ENCODE assay signal across 17 cellular contexts in genomic region chr3:27859821-27860220, GRCh38.
A peak's percentile ranks its signal among the peaks of the same experiment; 100 is the strongest.
DNase-seq lines count a peak whose midpoint lies in the region; ATAC-seq and TF ChIP-seq lines count a peak whose summit lies in the region.
"Had no signal": no experiment of that assay in that cellular context is flagged by ENCODE, and none has a peak within 500 bp of the region (broad histone marks: within the 10 kb centered on the region; RNA-seq: fewer than 3 reads in every experiment).

No MANE protein-coding gene starts in this region.

- H3K27me3 ChIP-seq in mesenchymal stem cell (ENCODE audit: control insufficient read depth in 1 of 2, insufficient read depth in 1 of 2, low read length in 2 of 2) = no peaks in the 10 kb centered on the region

- no peak for TF ChIP-seq CTCF in LNCaP clone FGC (IDR thresholded peaks at IDR 0.05; ENCODE audit: control insufficient read depth, extremely low read depth, insufficient read depth)

- peaks cover 3% of the 10 kb centered on the region for H3K9me3 Mint-ChIP-seq in activated naive CD8-positive, alpha-beta T cell (ENCODE audit: low read depth)
- H3K9me3 Mint-ChIP-seq in activated naive CD8-positive, alpha-beta T cell treated with anti-CD3 and anti-CD28 coated beads, Interleukin-2, amount 50 U/mL, for 24 hours = no peaks in the 10 kb centered on the region
- H3K9me3 Mint-ChIP-seq in activated T-helper 2 cell treated with anti-CD3 and anti-CD28 coated beads, Interferon-gamma antibody, Interleukin-2, Interleukin-4, amounts not matched to agents 10 μg/mL and 5 μg/mL and 100 μg/mL, durations not matched to agents 14 hours and 24 hours and 36 hours = peaks cover 33% of the 10 kb centered on the region
- H3K9me3 Mint-ChIP-seq in stimulated activated memory B cell treated with anti-CD40 and anti-IgM and Interleukin-4, amounts not matched to agents 10 μg/mL and 1 μg/mL and 100 μg/mL, for 72 hours = peaks cover 8% of the 10 kb centered on the region

- H3K27me3 Mint-ChIP-seq in activated naive CD8-positive, alpha-beta T cell = no peaks in the 10 kb centered on the region
- no peaks in the 10 kb centered on the region for H3K27me3 Mint-ChIP-seq in activated naive CD8-positive, alpha-beta T cell treated with anti-CD3 and anti-CD28 coated beads, Interleukin-2, amount 50 U/mL, for 24 hours
- H3K27me3 Mint-ChIP-seq in activated T-helper 2 cell treated with anti-CD3 and anti-CD28 coated beads, Interferon-gamma antibody, Interleukin-2, Interleukin-4, amounts not matched to agents 10 μg/mL and 5 μg/mL and 100 μg/mL, durations not matched to agents 14 hours and 24 hours and 36 hours (ENCODE audit: low read depth) = no peaks in the 10 kb centered on the region
- H3K27me3 Mint-ChIP-seq in stimulated activated memory B cell treated with anti-CD40 and anti-IgM and Interleukin-4, amounts not matched to agents 10 μg/mL and 1 μg/mL and 100 μg/mL, for 72 hours = no peaks in the 10 kb centered on the region

- H2AFZ ChIP-seq in mesenchymal stem cell (ENCODE audit: low read depth, low read length) = no peak overlapping the region
- H2AFZ ChIP-seq: GM23248 had no signal

- H3K9me3 ChIP-seq in mesenchymal stem cell (ENCODE audit: control insufficient read depth, low read length) = peaks cover 13% of the 10 kb centered on the region
- H3K9me3 ChIP-seq: A549 had no signal

- no peak overlapping the region for H2BK5ac ChIP-seq in mesenchymal stem cell (ENCODE audit: low read depth, low read length, poor library complexity, severe bottlenecking)

- intact Hi-C loops in activated T-helper 2 cell treated with anti-CD3 and anti-CD28 coated beads, Interferon-gamma antibody, Interleukin-2, Interleukin-4, amounts not matched to agents 10 μg/mL and 5 μg/mL and 100 μg/mL, durations not matched to agents 14 hours and 24 hours and 36 hours (cut with micrococcal nuclease) = loop anchor here (2.0 to 5.0 kb wide), 3 partner anchors 15 to 42 kb away; no protein-coding TSS in a partner anchor

- no peak overlapping the region for H4K8ac ChIP-seq in mesenchymal stem cell (ENCODE audit: low read length)

- no peak for DNase-seq in activated naive CD8-positive, alpha-beta T cell treated with anti-CD3 and anti-CD28 coated beads, Interleukin-2, amount 50 U/mL, for 24 hours
- DNase-seq in LNCaP clone FGC (ENCODE audit: low read depth) (peak; percentile 18), activated gamma-delta T cell (lab: John Stamatoyannopoulos, UW) (no peak), mesenchymal stem cell (no peak)
- DNase-seq in activated T-helper 2 cell treated with anti-CD3 and anti-CD28 coated beads, Interferon-gamma antibody, Interleukin-2, Interleukin-4, amounts not matched to agents 10 μg/mL and 5 μg/mL and 100 μg/mL, durations not matched to agents 14 hours and 24 hours and 36 hours (ENCODE audit: low spot score) = no peak
- DNase-seq: GF-D8; GM23248; NCI-H1105; NCI-H1694 treated with DMSO at 0.1 percent for 48 hours; NCI-H524; NK-92 treated with Interleukin-12 subunit alpha and Interleukin-12 subunit beta, amount 100 ng/mL, for 24 hours had no signal

- no peak overlapping the region for H2BK12ac ChIP-seq in mesenchymal stem cell (ENCODE audit: low read length in 2 of 2)

- peak overlapping the region; percentile 13 for H3K4me3 Mint-ChIP-seq in activated naive CD8-positive, alpha-beta T cell
- no peak overlapping the region for H3K4me3 Mint-ChIP-seq in activated naive CD8-positive, alpha-beta T cell treated with anti-CD3 and anti-CD28 coated beads, Interleukin-2, amount 50 U/mL, for 24 hours
- H3K4me3 Mint-ChIP-seq in activated T-helper 2 cell treated with anti-CD3 and anti-CD28 coated beads, Interferon-gamma antibody, Interleukin-2, Interleukin-4, amounts not matched to agents 10 μg/mL and 5 μg/mL and 100 μg/mL, durations not matched to agents 14 hours and 24 hours and 36 hours (ENCODE audit: low read depth) = no peak overlapping the region
- H3K4me3 Mint-ChIP-seq in stimulated activated memory B cell treated with anti-CD40 and anti-IgM and Interleukin-4, amounts not matched to agents 10 μg/mL and 1 μg/mL and 100 μg/mL, for 72 hours = no peak overlapping the region
- H3K4me3 Mint-ChIP-seq: CD14-positive monocyte had no signal

- ATAC-seq in activated naive CD8-positive, alpha-beta T cell treated with anti-CD3 and anti-CD28 coated beads, Interleukin-2, amount 50 U/mL, for 24 hours = no peak
- peak; percentile 39 for ATAC-seq in stimulated activated memory B cell treated with anti-CD40 and anti-IgM and Interleukin-4, amounts not matched to agents 10 μg/mL and 1 μg/mL and 100 μg/mL, for 72 hours
- ATAC-seq in GM21515 (IDR thresholded peaks at IDR 0.05; ENCODE audit: unreplicated experiment) = no peak
- ATAC-seq: A549 had no signal

- no peak overlapping the region for H3K27ac ChIP-seq in mesenchymal stem cell (ENCODE audit: low read length, poor library complexity, severe bottlenecking)
- H3K27ac ChIP-seq: A549, GM23248, SK-N-MC had no signal

- no peak overlapping the region for H3K27ac Mint-ChIP-seq in activated naive CD8-positive, alpha-beta T cell
- H3K27ac Mint-ChIP-seq in activated naive CD8-positive, alpha-beta T cell treated with anti-CD3 and anti-CD28 coated beads, Interleukin-2, amount 50 U/mL, for 24 hours = no peak overlapping the region
- peak overlapping the region; percentile 44 for H3K27ac Mint-ChIP-seq in activated T-helper 2 cell treated with anti-CD3 and anti-CD28 coated beads, Interferon-gamma antibody, Interleukin-2, Interleukin-4, amounts not matched to agents 10 μg/mL and 5 μg/mL and 100 μg/mL, durations not matched to agents 14 hours and 24 hours and 36 hours
- H3K27ac Mint-ChIP-seq in stimulated activated memory B cell treated with anti-CD40 and anti-IgM and Interleukin-4, amounts not matched to agents 10 μg/mL and 1 μg/mL and 100 μg/mL, for 72 hours = no peak overlapping the region
- H3K27ac Mint-ChIP-seq: CD14-positive monocyte had no signal

- no peak overlapping the region for H3K14ac ChIP-seq in mesenchymal stem cell (ENCODE audit: low read length in 2 of 2)

- no CpG with 5 or more reads among the region's 1 CpG for WGBS in mesenchymal stem cell

- peaks cover 49% of the 10 kb centered on the region for H3K4me1 Mint-ChIP-seq in activated naive CD8-positive, alpha-beta T cell (ENCODE audit: low read depth)
- H3K4me1 Mint-ChIP-seq in activated naive CD8-positive, alpha-beta T cell treated with anti-CD3 and anti-CD28 coated beads, Interleukin-2, amount 50 U/mL, for 24 hours = peaks cover 23% of the 10 kb centered on the region
- H3K4me1 Mint-ChIP-seq in activated T-helper 2 cell treated with anti-CD3 and anti-CD28 coated beads, Interferon-gamma antibody, Interleukin-2, Interleukin-4, amounts not matched to agents 10 μg/mL and 5 μg/mL and 100 μg/mL, durations not matched to agents 14 hours and 24 hours and 36 hours (ENCODE audit: low read depth) = peaks cover 35% of the 10 kb centered on the region
- no peaks in the 10 kb centered on the region for H3K4me1 Mint-ChIP-seq in stimulated activated memory B cell treated with anti-CD40 and anti-IgM and Interleukin-4, amounts not matched to agents 10 μg/mL and 1 μg/mL and 100 μg/mL, for 72 hours
- H3K4me1 Mint-ChIP-seq: CD14-positive monocyte had no signal

- peaks cover 6% of the 10 kb centered on the region for H3K36me3 Mint-ChIP-seq in activated naive CD8-positive, alpha-beta T cell
- H3K36me3 Mint-ChIP-seq in activated naive CD8-positive, alpha-beta T cell treated with anti-CD3 and anti-CD28 coated beads, Interleukin-2, amount 50 U/mL, for 24 hours (ENCODE audit: low read depth) = no peaks in the 10 kb centered on the region
- H3K36me3 Mint-ChIP-seq in activated T-helper 2 cell treated with anti-CD3 and anti-CD28 coated beads, Interferon-gamma antibody, Interleukin-2, Interleukin-4, amounts not matched to agents 10 μg/mL and 5 μg/mL and 100 μg/mL, durations not matched to agents 14 hours and 24 hours and 36 hours (ENCODE audit: low read depth) = peaks cover 33% of the 10 kb centered on the region
- no peaks in the 10 kb centered on the region for H3K36me3 Mint-ChIP-seq in stimulated activated memory B cell treated with anti-CD40 and anti-IgM and Interleukin-4, amounts not matched to agents 10 μg/mL and 1 μg/mL and 100 μg/mL, for 72 hours
- H3K36me3 Mint-ChIP-seq: CD14-positive monocyte had no signal

- no peak overlapping the region for H3K4ac ChIP-seq in mesenchymal stem cell (ENCODE audit: low read depth in 1 of 2, low read length in 2 of 2)

- H3K4me3 ChIP-seq in LNCaP clone FGC (ENCODE audit: low read depth, low read length) (no peak overlapping the region), mesenchymal stem cell (ENCODE audit: insufficient read depth in 1 of 2, low read depth in 1 of 2, low read length in 2 of 2) (no peak overlapping the region)
- H3K4me3 ChIP-seq: A549, GM23248, SK-N-MC had no signal

- no peak overlapping the region for H3K4me2 ChIP-seq in mesenchymal stem cell (ENCODE audit: low read length, poor library complexity, severe bottlenecking)
- H3K4me2 ChIP-seq: A549 had no signal

- H3K9ac ChIP-seq in mesenchymal stem cell (ENCODE audit: low read length) = no peak overlapping the region
- H3K9ac ChIP-seq: GM23248 had no signal

- H3K23ac ChIP-seq in mesenchymal stem cell (ENCODE audit: low read length in 2 of 2) = no peak overlapping the region

- no peak overlapping the region for H2AK5ac ChIP-seq in mesenchymal stem cell (ENCODE audit: low read length, severe bottlenecking)

- H4K91ac ChIP-seq in mesenchymal stem cell (ENCODE audit: low read length) = no peak overlapping the region

- no peaks in the 10 kb centered on the region for H3K79me1 ChIP-seq in mesenchymal stem cell (replicated peaks; ENCODE audit: low read length, poor library complexity, severe bottlenecking)

- H2BK120ac ChIP-seq in mesenchymal stem cell (ENCODE audit: low read depth, low read length) = no peak overlapping the region

- no peak overlapping the region for H3K18ac ChIP-seq in mesenchymal stem cell (ENCODE audit: low read depth in 1 of 2, low read length in 2 of 2)

- H3K36me3 ChIP-seq in mesenchymal stem cell (ENCODE audit: control insufficient read depth in 1 of 2, insufficient read depth in 2 of 2, low read depth in 1 of 2, low read length in 2 of 2) = no peaks in the 10 kb centered on the region

- H2BK15ac ChIP-seq in mesenchymal stem cell (ENCODE audit: low read depth, poor library complexity, severe bottlenecking) = no peak overlapping the region

- H3K4me1 ChIP-seq in mesenchymal stem cell (ENCODE audit: control insufficient read depth, insufficient read depth, low read depth, low read length) = no peaks in the 10 kb centered on the region
- H3K4me1 ChIP-seq: A549 had no signal
